8 cellular contexts compared by ENCODE assay signal in the genomic region with DNA sequence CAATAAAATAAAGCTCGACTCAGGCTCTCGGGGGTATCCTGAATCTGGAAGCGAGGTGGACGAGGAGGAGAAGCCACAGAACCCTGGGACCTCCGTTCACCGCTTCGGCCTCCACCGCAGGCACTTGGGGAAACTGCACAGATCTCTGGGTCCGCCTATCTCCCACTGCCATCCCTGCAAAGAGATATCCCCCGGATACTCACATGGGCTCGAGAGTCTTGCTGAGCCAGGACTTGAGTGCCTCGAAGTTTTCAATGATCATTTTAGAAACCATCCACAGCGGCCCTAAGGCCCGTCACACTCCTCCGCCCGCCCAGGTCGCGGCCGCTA. TPM values are rescaled to one million over a fixed set of nuclear protein-coding genes. Genes with fewer than 3 reads are reported as not detected.
A peak's percentile ranks its signal among the peaks of the same experiment; 100 is the strongest.
DNase-seq lines count a peak whose midpoint lies in the region; ATAC-seq and TF ChIP-seq lines count a peak whose summit lies in the region.

No MANE protein-coding gene starts in this region.

- TF ChIP-seq CTCF in AG04450 (IDR thresholded peaks at IDR 0.05; ENCODE audit: low read depth, low read length) = no peak
- TF ChIP-seq CTCF in WI38 (IDR thresholded peaks at IDR 0.05; ENCODE audit: low read depth, low read length) = no peak
- no peak for TF ChIP-seq CTCF in testis (IDR thresholded peaks at IDR 0.05)

- no peak for DNase-seq in AG04450 (ENCODE audit: low read depth, low spot score)
- DNase-seq in iris pigment epithelial cell (ENCODE audit: low read depth) = peak; percentile 23
- peak; percentile 45 for DNase-seq in testis
- DNase-seq in NCI-H2196 (lab: John Stamatoyannopoulos, UW; ENCODE audit: unreplicated experiment) = no peak
- no peak for DNase-seq in NCI-H1436 (lab: John Stamatoyannopoulos, UW)

- H3K27me3 ChIP-seq in AG04450 (ENCODE audit: control insufficient read depth, insufficient read depth, low read length) (no peaks in the 10 kb centered on the region), testis (no peaks in the 10 kb centered on the region)

- intact Hi-C loops in testis (cut with DNase I; ENCODE audit: low total_unique reads) = no loop called here

- ATAC-seq in GM19043 (IDR thresholded peaks at IDR 0.05; ENCODE audit: low read depth, unreplicated experiment) = peak; percentile 28
- ATAC-seq in HG03280 (IDR thresholded peaks at IDR 0.05; ENCODE audit: unreplicated experiment) = peak; percentile 46

- peak overlapping the region; percentile 24 for H3K27ac ChIP-seq in AG04450 (ENCODE audit: low read depth, low read length)
- peak overlapping the region; percentile 94 to 98 for H3K27ac ChIP-seq in testis

- CTCF ChIA-PET in AG04450 (lab: Charles Lee) = interaction anchor here (0.8 to 3.4 kb wide), 5 partner anchors 14 to 936 kb away, joined by 4 to 25 read pairs (median 6); no protein-coding TSS in a partner anchor

- WGBS in testis, 2 donors = 0% methylated on average over 14 to 19 of the region's 19 CpGs

- peaks cover 23% of the 10 kb centered on the region for H3K4me1 ChIP-seq in testis

- no peaks in the 10 kb centered on the region for H3K36me3 ChIP-seq in testis (ENCODE audit: low read depth, missing control alignments)

- no peak for TF ChIP-seq POLR2A in testis (IDR thresholded peaks at IDR 0.05)

- peak overlapping the region; percentile 92 for H3K4me3 ChIP-seq in AG04450 (ENCODE audit: low read depth, low read length)
- peak overlapping the region; percentile 94 for H3K4me3 ChIP-seq in WI38 (ENCODE audit: low read depth, low read length)
- peak overlapping the region; percentile 82 to 99 for H3K4me3 ChIP-seq in testis

- POLR2A ChIA-PET in AG04450 (lab: Yijun Ruan, JAX) = interaction anchor here (1.0 to 1.4 kb wide), 3 partner anchors 9 to 80 kb away, joined by 4 to 10 read pairs (median 5); a partner anchor contains a TSS

- H3K9me3 ChIP-seq in AG04450 (ENCODE audit: control insufficient read depth, insufficient read depth, low read length) (no peaks in the 10 kb centered on the region), testis (no peaks in the 10 kb centered on the region)

RNA-seq across cellular contexts. Expression of a gene that starts 0.6 kb away (rescaled TPM):
- polyA plus RNA-seq in AG04450 (2011; rRNA removed) (20.8 and 29.1 TPM in 2 replicates), testis (ENCODE audit: insufficient read depth, low read depth, low replicate concordance) (37.6 TPM)
- polyA minus RNA-seq in AG04450 (2011; rRNA and poly(A)+ RNA removed) = 19.9 and 26.0 TPM in 2 replicates
- 10 to 100 TPM; 66.1 to 67.5 TPM for total RNA-seq in testis

Comparison
In these comparisons a context has a peak if more than half of its experiments do, and no peak if none do; other contexts are left out.
1. DNase-seq: peak in iris pigment epithelial cell (single experiment) and testis (single experiment); none in AG04450 (single experiment), NCI-H2196 (single experiment) and NCI-H1436 (single experiment).
2. Peak in every context shown above with its lines, with median percentiles within 50 percentile points of each other: H3K4me3 ChIP-seq.